1 cellular context compared by ENCODE assay signal in the genomic region with DNA sequence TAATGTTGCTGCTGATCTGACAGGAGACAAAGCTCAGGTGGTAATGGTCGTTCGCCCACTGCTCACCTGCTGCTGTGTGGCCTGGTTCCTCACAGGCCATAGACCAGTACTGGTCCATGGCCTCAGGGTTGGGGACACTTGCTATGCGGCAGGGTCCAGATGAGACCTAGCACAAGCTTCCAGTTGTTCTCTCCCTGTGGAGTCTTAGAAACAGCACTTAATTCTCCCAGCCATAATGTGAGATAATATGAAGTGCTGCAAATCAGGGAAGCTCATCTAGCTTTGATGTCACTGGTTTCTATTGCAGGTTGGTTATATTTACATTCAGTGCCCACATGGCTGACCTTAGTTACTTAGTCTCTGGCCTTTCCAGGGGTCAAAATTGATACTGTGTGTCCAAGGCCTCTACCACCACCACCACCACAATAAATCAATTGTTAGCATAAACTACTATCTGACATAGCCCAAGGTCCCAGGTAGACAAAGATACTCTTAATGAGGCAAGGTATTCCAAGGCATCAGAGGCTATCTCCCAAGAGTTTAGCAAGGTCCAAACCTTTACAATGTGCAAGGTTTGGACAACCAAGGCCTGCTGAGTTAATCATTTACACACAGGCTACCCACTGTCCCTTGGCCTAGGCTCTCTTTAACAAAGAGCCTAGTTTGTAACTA.
TF ChIP-seq lines count a peak whose summit lies in the region.

No MANE protein-coding gene starts in this region.

TF ChIP-seq in HepG2, 621 proteins besides CTCF, POLR2A, EP300 and RAD21 (continued from another document):
- TF ChIP-seq, protein P1, sequence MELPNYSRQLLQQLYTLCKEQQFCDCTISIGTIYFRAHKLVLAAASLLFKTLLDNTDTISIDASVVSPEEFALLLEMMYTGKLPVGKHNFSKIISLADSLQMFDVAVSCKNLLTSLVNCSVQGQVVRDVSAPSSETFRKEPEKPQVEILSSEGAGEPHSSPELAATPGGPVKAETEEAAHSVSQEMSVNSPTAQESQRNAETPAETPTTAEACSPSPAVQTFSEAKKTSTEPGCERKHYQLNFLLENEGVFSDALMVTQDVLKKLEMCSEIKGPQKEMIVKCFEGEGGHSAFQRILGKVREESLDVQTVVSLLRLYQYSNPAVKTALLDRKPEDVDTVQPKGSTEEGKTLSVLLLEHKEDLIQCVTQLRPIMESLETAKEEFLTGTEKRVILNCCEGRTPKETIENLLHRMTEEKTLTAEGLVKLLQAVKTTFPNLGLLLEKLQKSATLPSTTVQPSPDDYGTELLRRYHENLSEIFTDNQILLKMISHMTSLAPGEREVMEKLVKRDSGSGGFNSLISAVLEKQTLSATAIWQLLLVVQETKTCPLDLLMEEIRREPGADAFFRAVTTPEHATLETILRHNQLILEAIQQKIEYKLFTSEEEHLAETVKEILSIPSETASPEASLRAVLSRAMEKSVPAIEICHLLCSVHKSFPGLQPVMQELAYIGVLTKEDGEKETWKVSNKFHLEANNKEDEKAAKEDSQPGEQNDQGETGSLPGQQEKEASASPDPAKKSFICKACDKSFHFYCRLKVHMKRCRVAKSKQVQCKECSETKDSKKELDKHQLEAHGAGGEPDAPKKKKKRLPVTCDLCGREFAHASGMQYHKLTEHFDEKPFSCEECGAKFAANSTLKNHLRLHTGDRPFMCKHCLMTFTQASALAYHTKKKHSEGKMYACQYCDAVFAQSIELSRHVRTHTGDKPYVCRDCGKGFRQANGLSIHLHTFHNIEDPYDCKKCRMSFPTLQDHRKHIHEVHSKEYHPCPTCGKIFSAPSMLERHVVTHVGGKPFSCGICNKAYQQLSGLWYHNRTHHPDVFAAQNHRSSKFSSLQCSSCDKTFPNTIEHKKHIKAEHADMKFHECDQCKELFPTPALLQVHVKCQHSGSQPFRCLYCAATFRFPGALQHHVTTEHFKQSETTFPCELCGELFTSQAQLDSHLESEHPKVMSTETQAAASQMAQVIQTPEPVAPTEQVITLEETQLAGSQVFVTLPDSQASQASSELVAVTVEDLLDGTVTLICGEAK (IDR thresholded peaks at IDR 0.05) = no peak
- TF ChIP-seq, protein P1 (CRISPR knock-in tag; IDR thresholded peaks at IDR 0.05) = no peak; the same call in 1 of the 2 replicates
- no peak for TF ChIP-seq ZFP82 (CRISPR knock-in tag; IDR thresholded peaks at IDR 0.05; ENCODE audit: borderline replicate concordance)
- no peak for TF ChIP-seq ZNF572 (CRISPR knock-in tag; IDR thresholded peaks at IDR 0.05)
